ENCODE assay signal across 11 cellular contexts in genomic region chr15:41024141-41024540, GRCh38.
DNase-seq lines count a peak whose midpoint lies in the region; ATAC-seq and TF ChIP-seq lines count a peak whose summit lies in the region.
"Had no signal": no experiment of that assay in that cellular context is flagged by ENCODE, and none has a peak within 500 bp of the region (broad histone marks: within the 10 kb centered on the region; RNA-seq: fewer than 3 reads in every experiment).

No MANE protein-coding gene starts in this region.

- POLR2A ChIA-PET in naive thymus-derived CD8-positive, alpha-beta T cell (lab: Charles Lee), result no interaction called here

- TF ChIP-seq CTCF in fibroblast of villous mesenchyme (IDR thresholded peaks at IDR 0.05; ENCODE audit: insufficient read depth, low read depth, low read length) (no peak), progenitor cell of endocrine pancreas (IDR thresholded peaks at IDR 0.05; ENCODE audit: unreplicated experiment) (no peak), type B pancreatic cell (conservative IDR thresholded peaks at IDR 0.05) (no peak)

- no peak for ATAC-seq in naive thymus-derived CD8-positive, alpha-beta T cell
- ATAC-seq: pancreas had no signal

- H3K9me3 ChIP-seq in SK-N-MC (ENCODE audit: low read depth, low read length), result no peaks in the 10 kb centered on the region
- H3K9me3 ChIP-seq: pancreas had no signal

- DNase-seq in AG08396 (ENCODE audit: low spot score) (peak; percentile 37), SK-N-MC (ENCODE audit: low read depth, low spot score) (no peak), fibroblast of villous mesenchyme (ENCODE audit: low read depth) (peak; percentile 74), progenitor cell of endocrine pancreas (ENCODE audit: low spot score, unreplicated experiment) (no peak), type B pancreatic cell (ENCODE audit: extremely low spot score, unreplicated experiment) (no peak), dermis blood vessel endothelial cell (no peak), NCI-H1436 treated with DMSO at 0.1 percent for 48 hours (lab: John Stamatoyannopoulos, UW) (no peak)
- no peak for DNase-seq in naive thymus-derived CD8-positive, alpha-beta T cell
- DNase-seq: C1 segment of cervical spinal cord; central memory CD4-positive, alpha-beta T cell; pancreas had no signal

- H3K4me3 Mint-ChIP-seq in progenitor cell of endocrine pancreas (ENCODE audit: low read depth) (no peak overlapping the region), type B pancreatic cell (no peak overlapping the region)
- H3K4me3 Mint-ChIP-seq in naive thymus-derived CD8-positive, alpha-beta T cell, result no peak overlapping the region

- H3K27me3 Mint-ChIP-seq in progenitor cell of endocrine pancreas, result no peaks in the 10 kb centered on the region
- H3K27me3 Mint-ChIP-seq in naive thymus-derived CD8-positive, alpha-beta T cell, result no peaks in the 10 kb centered on the region
- no peaks in the 10 kb centered on the region for H3K27me3 Mint-ChIP-seq in type B pancreatic cell

- H3K4me3 ChIP-seq in SK-N-MC, result no peak overlapping the region
- no peak overlapping the region for H3K4me3 ChIP-seq in fibroblast of villous mesenchyme (ENCODE audit: low read depth, low read length)
- H3K4me3 ChIP-seq: pancreas had no signal

- peak overlapping the region; percentile 53 for H3K27ac ChIP-seq in SK-N-MC
- H3K27ac ChIP-seq: pancreas had no signal

- H3K4me1 Mint-ChIP-seq in progenitor cell of endocrine pancreas (ENCODE audit: low read depth), result peaks cover 1% of the 10 kb centered on the region
- peaks cover 0 to 2% (median under 1%) of the 10 kb centered on the region in 4 donors for H3K4me1 Mint-ChIP-seq in naive thymus-derived CD8-positive, alpha-beta T cell
- H3K4me1 Mint-ChIP-seq in type B pancreatic cell (ENCODE audit: unreplicated experiment), result peaks cover 4% of the 10 kb centered on the region

- H3K9me3 Mint-ChIP-seq in progenitor cell of endocrine pancreas (ENCODE audit: low read depth) (no peaks in the 10 kb centered on the region), type B pancreatic cell (no peaks in the 10 kb centered on the region)
- no peaks in the 10 kb centered on the region for H3K9me3 Mint-ChIP-seq in naive thymus-derived CD8-positive, alpha-beta T cell

- no peak overlapping the region for H3K9ac ChIP-seq in SK-N-MC (ENCODE audit: insufficient read length)

- peaks cover 52% of the 10 kb centered on the region for H3K36me3 ChIP-seq in SK-N-MC (ENCODE audit: insufficient read depth, low read length)

- H3K27ac Mint-ChIP-seq in progenitor cell of endocrine pancreas, result peak overlapping the region; percentile 29
- peak overlapping the region in 1 of 10 donors; percentile 43 for H3K27ac Mint-ChIP-seq in naive thymus-derived CD8-positive, alpha-beta T cell
- no peak overlapping the region for H3K27ac Mint-ChIP-seq in type B pancreatic cell

- H3K36me3 Mint-ChIP-seq in progenitor cell of endocrine pancreas (ENCODE audit: insufficient read depth) (peaks cover 13% of the 10 kb centered on the region), type B pancreatic cell (peaks cover 14% of the 10 kb centered on the region)
- H3K36me3 Mint-ChIP-seq in naive thymus-derived CD8-positive, alpha-beta T cell, result peaks cover 0 to 77% (median 11%) of the 10 kb centered on the region in 3 donors

Comparison
In these comparisons a context has a peak if more than half of its experiments do, and no peak if none do; other contexts are left out.
1. DNase-seq: peak in AG08396 (single experiment) and fibroblast of villous mesenchyme (single experiment); none in SK-N-MC (single experiment), progenitor cell of endocrine pancreas (single experiment), naive thymus-derived CD8-positive, alpha-beta T cell (0 of 10), type B pancreatic cell (single experiment), dermis blood vessel endothelial cell (single experiment) and NCI-H1436 treated with DMSO at 0.1 percent for 48 hours (single experiment).